8 cellular contexts compared by ENCODE assay signal in the genomic region with DNA sequence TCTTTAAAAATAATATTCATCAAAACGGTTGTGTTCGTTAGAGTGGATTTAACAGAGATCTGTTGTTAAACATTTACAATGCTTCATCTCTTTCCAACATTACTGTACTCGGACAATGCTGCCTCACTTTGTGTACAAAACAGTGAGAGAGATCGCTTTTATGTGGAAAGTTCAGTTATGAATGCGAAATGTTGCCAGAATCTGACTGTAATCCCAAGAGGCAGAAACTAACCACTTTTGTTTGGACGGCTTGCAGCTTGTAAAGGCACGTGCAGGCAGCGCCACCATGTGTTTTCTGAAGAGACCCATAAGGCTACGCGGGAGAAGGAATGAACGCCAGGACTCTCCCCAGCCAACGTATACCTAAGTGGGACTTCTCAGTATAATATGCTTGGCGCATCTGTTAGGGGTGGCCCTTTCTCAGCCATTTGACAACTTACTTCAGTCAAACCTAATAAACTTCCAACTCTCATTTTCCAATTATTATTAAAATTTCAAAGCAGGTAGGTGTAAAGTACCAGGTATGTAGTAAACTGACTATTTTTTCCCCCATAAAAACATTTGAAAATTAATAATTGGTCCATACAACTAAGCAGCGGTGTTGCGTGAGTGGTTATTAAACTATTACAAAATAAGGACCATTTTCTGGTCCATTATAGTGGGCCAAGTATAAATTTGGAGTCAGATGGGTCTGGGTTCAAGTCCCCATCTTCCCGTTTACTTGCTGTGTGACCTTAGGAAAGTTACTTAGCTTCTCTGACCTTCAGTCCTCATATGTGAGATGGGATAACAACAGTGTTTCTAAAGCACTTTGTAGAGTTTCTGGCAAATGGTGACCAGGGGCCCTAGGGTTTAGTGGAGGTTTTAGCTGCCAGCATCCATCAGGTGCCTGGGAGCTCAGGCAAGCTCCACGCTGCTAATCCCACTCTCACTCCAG. TPM values are rescaled to one million over a fixed set of nuclear protein-coding genes. Genes with fewer than 3 reads are reported as not detected.
DNase-seq lines count a peak whose midpoint lies in the region; ATAC-seq and TF ChIP-seq lines count a peak whose summit lies in the region.

No MANE protein-coding gene starts in this region.

- 20 to 21% (median 21%) methylated on average over 17 of the region's 17 CpGs for whole genome bisulfite sequencing in adrenal gland, 4 donors
- WGBS in psoas muscle, 3 donors = 20 to 23% (median 21%) methylated on average over 17 of the region's 17 CpGs

- peak in 1 of 2 donors; percentile 23 for TF ChIP-seq POLR2A in adrenal gland (IDR thresholded peaks at IDR 0.05)

- TF ChIP-seq CTCF in DOHH2 (IDR thresholded peaks at IDR 0.05; ENCODE audit: low read depth, low read length, poor library complexity, severe bottlenecking) (peak; percentile 78), adrenal gland (IDR thresholded peaks at IDR 0.05) (peak; percentile 54 to 90 (median 80)), psoas muscle (IDR thresholded peaks at IDR 0.05) (peak; percentile 79)

- H3K9me2 ChIP-seq in DOHH2 (replicated peaks; ENCODE audit: control insufficient read depth, low read length) = no peaks in the 10 kb centered on the region

- H3K4me3 ChIP-seq in DOHH2 (ENCODE audit: low read length) (no peak overlapping the region), H7 (ENCODE audit: insufficient read depth, low read depth, low read length) (no peak overlapping the region), adrenal gland (peak overlapping the region in 1 of 4 donors; percentile 18), psoas muscle (no peak overlapping the region)

- no peak overlapping the region for H3K27ac ChIP-seq in DOHH2 (ENCODE audit: low read depth, low read length)
- H3K27ac ChIP-seq in adrenal gland = peak overlapping the region in 2 of 5 donors; percentile 18 to 58
- H3K27ac ChIP-seq in psoas muscle = no peak overlapping the region

- H3K36me3 ChIP-seq in DOHH2 (ENCODE audit: control insufficient read depth, low read length) (no peaks in the 10 kb centered on the region), H7 (replicated peaks; ENCODE audit: control insufficient read depth, insufficient read depth, low read length) (no peaks in the 10 kb centered on the region), adrenal gland (replicated peaks in 1 of 2) (no peaks in the 10 kb centered on the region), psoas muscle (ENCODE audit: insufficient read depth in 1 of 2, low read depth in 1 of 2) (no peaks in the 10 kb centered on the region)

- peaks cover 19% of the 10 kb centered on the region for H3K4me1 ChIP-seq in DOHH2 (ENCODE audit: control insufficient read depth, low read length)
- peaks cover 0 to 28% of the 10 kb centered on the region in 2 donors for H3K4me1 ChIP-seq in adrenal gland (replicated peaks in 1 of 2)
- no peaks in the 10 kb centered on the region for H3K4me1 ChIP-seq in psoas muscle

- no peaks in the 10 kb centered on the region for H3K79me2 ChIP-seq in DOHH2 (ENCODE audit: control insufficient read depth, low read length)

- no peaks in the 10 kb centered on the region for H3F3A ChIP-seq in DOHH2 (ENCODE audit: control insufficient read depth, insufficient read depth)

- ATAC-seq in psoas muscle (peak; percentile 82 to 94 (median 85)), GM19452 (IDR thresholded peaks at IDR 0.05; ENCODE audit: unreplicated experiment) (no peak)

- intact Hi-C loops in adrenal gland (cut with DNase I) = loop anchor here (5.0 kb wide), 1 partner anchor 548 kb away; no protein-coding TSS in a partner anchor
- intact Hi-C loops in cardiac septum (cut with DNase I) = loop anchor here (2.0 to 10.0 kb wide), 6 partner anchors 67 to 905 kb away; a partner anchor contains a TSS
- intact Hi-C loops in psoas muscle (cut with DNase I) = loop anchor here (1.0 to 10.0 kb wide), 5 partner anchors 513 to 715 kb away; no protein-coding TSS in a partner anchor

- H3K4me2 ChIP-seq in DOHH2 (ENCODE audit: low read length) = peak overlapping the region; percentile 50

- DNase-seq in H7 (peak; percentile 72), NCI-H1092 treated with DMSO at 0.1 percent for 48 hours (lab: John Stamatoyannopoulos, UW) (peak; percentile 64), SKM-1 (lab: John Stamatoyannopoulos, UW; ENCODE audit: unreplicated experiment) (peak; percentile 71), adrenal gland (peak; percentile 81 to 95 (median 91)), cardiac septum (ENCODE audit: low spot score) (peak; percentile 82), psoas muscle (peak; percentile 77 to 87)

- H3K9me3 ChIP-seq in DOHH2 (ENCODE audit: control insufficient read depth, insufficient read depth, low read length) (no peaks in the 10 kb centered on the region), adrenal gland (replicated peaks in 1 of 3) (no peaks in the 10 kb centered on the region), psoas muscle (no peaks in the 10 kb centered on the region)

- H3K27me3 ChIP-seq in DOHH2 (ENCODE audit: control insufficient read depth, low read length) (peaks cover 23% of the 10 kb centered on the region), H7 (ENCODE audit: control insufficient read depth, insufficient read depth, low read length) (no peaks in the 10 kb centered on the region), adrenal gland (no peaks in the 10 kb centered on the region), psoas muscle (ENCODE audit: insufficient read depth in 3 of 3, low read length in 2 of 3) (no peaks in the 10 kb centered on the region)

- H4K20me1 ChIP-seq in DOHH2 (ENCODE audit: control insufficient read depth, insufficient read depth, low read depth, low read length) = no peaks in the 10 kb centered on the region

RNA-seq across cellular contexts. Expression of a gene that starts 5.6 kb away (rescaled TPM):
- 32.1 and 34.7 TPM in 2 replicates for total RNA-seq in H7 (2014; rRNA removed; shearing (Covaris generic))
- total RNA-seq in adrenal gland (10 to 100 TPM; 23.6 to 60.2 (median 42.1) TPM), cardiac septum (44.8 TPM), psoas muscle (10 to 100 TPM; 13.9 to 23.8 (median 18.4) TPM)
- polyA plus RNA-seq in adrenal gland (10 to 100 TPM; 17.0 to 38.2 (median 17.6) TPM), psoas muscle (10 to 100 TPM; 10.7 to 38.7 (median 23.8) TPM)
